Comparison of ENCODE assay signal across 12 cellular contexts in the genomic region with DNA sequence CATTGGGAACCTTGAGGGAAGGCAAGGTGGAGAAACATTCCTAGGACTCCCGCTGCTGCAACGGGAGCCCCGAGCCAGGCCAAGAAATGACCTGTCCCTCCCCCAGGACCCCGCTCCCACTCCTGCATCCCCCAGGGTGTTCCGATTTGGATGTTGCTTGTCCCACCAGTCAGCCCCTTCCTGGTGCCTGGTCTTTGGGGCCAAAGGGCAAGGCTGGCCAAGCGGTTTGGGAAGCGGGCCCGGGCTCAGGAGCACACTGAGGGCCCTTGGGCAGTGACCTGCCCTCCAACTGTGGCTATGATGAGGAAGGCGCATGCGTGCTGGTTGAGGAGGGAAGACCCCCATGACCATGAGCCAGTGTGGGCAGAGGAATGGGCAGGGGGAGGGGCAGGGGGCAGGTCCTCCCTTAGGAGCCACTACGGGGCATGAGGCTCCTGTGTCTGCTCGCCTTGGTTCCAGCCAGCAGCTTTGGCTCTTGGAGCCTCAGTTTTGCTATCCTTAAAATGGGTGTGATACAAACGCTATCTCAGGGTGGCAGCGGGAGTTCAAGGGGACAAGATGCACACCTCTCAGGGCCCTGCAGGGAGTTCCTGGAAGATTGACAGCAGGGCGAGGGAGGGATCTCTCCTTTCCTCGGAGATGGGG. TPM values are rescaled to one million over a fixed set of nuclear protein-coding genes. Genes with fewer than 3 reads are reported as not detected.
DNase-seq lines count a peak whose midpoint lies in the region; FAIRE-seq and TF ChIP-seq lines count a peak whose summit lies in the region.
"Had no signal": no experiment of that assay in that cellular context is flagged by ENCODE, and none has a peak within 500 bp of the region (broad histone marks: within the 10 kb centered on the region; RNA-seq: fewer than 3 reads in every experiment).

No MANE protein-coding gene starts in this region.

- no peak overlapping the region for H3K27ac Mint-ChIP-seq in T-helper 2 cell treated with Interferon-gamma antibody and Interleukin-4, amounts not matched to agents 5 μg/mL and 100 μg/mL, for 36 hours
- H3K27ac Mint-ChIP-seq: activated naive CD8-positive, alpha-beta T cell treated with anti-CD3 and anti-CD28 coated beads, Interleukin-2, amount 10 ng/mL, durations not matched to agents 7 days and 5 days; memory B cell had no signal

- no peak overlapping the region for H3K18ac ChIP-seq in mesenchymal stem cell (ENCODE audit: low read depth in 1 of 2, low read length in 2 of 2)

- H2AFZ ChIP-seq in mesenchymal stem cell (ENCODE audit: low read depth, low read length), result no peak overlapping the region

- H3K14ac ChIP-seq in mesenchymal stem cell (ENCODE audit: low read length in 2 of 2), result no peak overlapping the region

- peaks cover 9% of the 10 kb centered on the region for H3K4me1 Mint-ChIP-seq in T-helper 2 cell treated with Interferon-gamma antibody and Interleukin-4, amounts not matched to agents 5 μg/mL and 100 μg/mL, for 36 hours (ENCODE audit: low read depth)

- TF ChIP-seq CTCF in dorsolateral prefrontal cortex (IDR thresholded peaks at IDR 0.05 in 54 of 56, conservative IDR thresholded peaks at IDR 0.05 in 2 of 56; ENCODE audit: low read depth in 1 of 56, partially characterized antibody in 56 of 56) (no peak), spleen (IDR thresholded peaks at IDR 0.05 in 8 of 11, conservative IDR thresholded peaks at IDR 0.05 in 3 of 11) (no peak)

- no peak overlapping the region for H3K4me3 Mint-ChIP-seq in T-helper 2 cell treated with Interferon-gamma antibody and Interleukin-4, amounts not matched to agents 5 μg/mL and 100 μg/mL, for 36 hours
- H3K4me3 Mint-ChIP-seq: activated naive CD8-positive, alpha-beta T cell treated with anti-CD3 and anti-CD28 coated beads, Interleukin-2, amount 10 ng/mL, durations not matched to agents 7 days and 5 days; memory B cell had no signal

- H3K79me1 ChIP-seq in mesenchymal stem cell (replicated peaks; ENCODE audit: low read length, poor library complexity, severe bottlenecking), result no peaks in the 10 kb centered on the region

- peak overlapping the region; percentile 77 for H3K9ac ChIP-seq in mesenchymal stem cell (ENCODE audit: low read length)

- no peak overlapping the region for H2BK12ac ChIP-seq in mesenchymal stem cell (ENCODE audit: low read length in 2 of 2)

- peak; percentile 51 for FAIRE-seq in HTR-8/SVneo (lab: Jason Lieb, UNC)

- H3K27me3 ChIP-seq in dorsolateral prefrontal cortex (no peaks in the 10 kb centered on the region), mesenchymal stem cell (ENCODE audit: control insufficient read depth in 1 of 2, insufficient read depth in 1 of 2, low read length in 2 of 2) (peaks cover 10 to 24% of the 10 kb centered on the region in 2 experiments), spleen (replicated peaks in 1 of 7) (no peaks in the 10 kb centered on the region)

- H3K4me3 ChIP-seq in dorsolateral prefrontal cortex (no peak overlapping the region), mesenchymal stem cell (ENCODE audit: insufficient read depth in 1 of 2, low read depth in 1 of 2, low read length in 2 of 2) (no peak overlapping the region), spleen (no peak overlapping the region)

- intact Hi-C loops in dorsolateral prefrontal cortex (cut with DNase I), result loop anchor here (2.0 to 5.0 kb wide), 2 partner anchors 47 to 51 kb away; no protein-coding TSS in a partner anchor
- intact Hi-C loops in spleen (cut with DNase I; ENCODE audit: low total_unique reads), result no loop called here

- 88% methylated on average over 14 of the region's 16 CpGs for WGBS in mesenchymal stem cell
- 79 to 86% (median 80%) methylated on average over 5 to 16 of the region's 16 CpGs for WGBS in spleen, 5 donors

- H3K27ac ChIP-seq in dorsolateral prefrontal cortex (peak overlapping the region; percentile 76 to 98 (median 92)), mesenchymal stem cell (ENCODE audit: low read length, poor library complexity, severe bottlenecking) (no peak overlapping the region), spleen (peak overlapping the region; percentile 36 to 87 (median 76))

- no peaks in the 10 kb centered on the region for H3K36me3 Mint-ChIP-seq in T-helper 2 cell treated with Interferon-gamma antibody and Interleukin-4, amounts not matched to agents 5 μg/mL and 100 μg/mL, for 36 hours (ENCODE audit: low read depth)
- H3K36me3 Mint-ChIP-seq: activated naive CD8-positive, alpha-beta T cell treated with anti-CD3 and anti-CD28 coated beads, Interleukin-2, amount 10 ng/mL, durations not matched to agents 7 days and 5 days had no signal

- H3K27me3 Mint-ChIP-seq in T-helper 2 cell treated with Interferon-gamma antibody and Interleukin-4, amounts not matched to agents 5 μg/mL and 100 μg/mL, for 36 hours (ENCODE audit: low read depth), result peaks cover 11% of the 10 kb centered on the region

- no peak for TF ChIP-seq POLR2A in spleen (IDR thresholded peaks at IDR 0.05)

- H4K8ac ChIP-seq in mesenchymal stem cell (ENCODE audit: low read length), result no peak overlapping the region

- H3K4me1 ChIP-seq in mesenchymal stem cell (ENCODE audit: control insufficient read depth, insufficient read depth, low read depth, low read length) (peaks cover 9% of the 10 kb centered on the region), spleen (peaks cover 0 to 62% (median 35%) of the 10 kb centered on the region in 6 donors)

- H3K23ac ChIP-seq in mesenchymal stem cell (ENCODE audit: low read length in 2 of 2), result no peak overlapping the region

- no peaks in the 10 kb centered on the region for H3K36me3 ChIP-seq in mesenchymal stem cell (ENCODE audit: control insufficient read depth in 1 of 2, insufficient read depth in 2 of 2, low read depth in 1 of 2, low read length in 2 of 2)
- H3K36me3 ChIP-seq in spleen, result no peaks in the 10 kb centered on the region

- no peak overlapping the region for H3K4ac ChIP-seq in mesenchymal stem cell (ENCODE audit: low read depth in 1 of 2, low read length in 2 of 2)

- no peak overlapping the region for H2BK120ac ChIP-seq in mesenchymal stem cell (ENCODE audit: low read depth, low read length)

- DNase-seq in HTR-8/SVneo (ENCODE audit: insufficient read length, low spot score), result no peak
- DNase-seq in dorsolateral prefrontal cortex, result no peak
- no peak for DNase-seq in mesenchymal stem cell
- peak; percentile 69 for DNase-seq in spleen
- no peak for DNase-seq in epidermal melanocyte (ENCODE audit: insufficient read length, low spot score)
- no peak for DNase-seq in G401 (ENCODE audit: low spot score)
- DNase-seq in T1000 (lab: John Stamatoyannopoulos, UW), result no peak
- DNase-seq in T-helper 2 cell treated with Interferon-gamma antibody and Interleukin-4, amounts not matched to agents 5 μg/mL and 100 μg/mL, for 36 hours (ENCODE audit: low spot score), result no peak
- DNase-seq: activated naive CD8-positive, alpha-beta T cell treated with anti-CD3 and anti-CD28 coated beads, Interleukin-2, amount 10 ng/mL, durations not matched to agents 7 days and 5 days; MV-4-11; T-helper 9 cell had no signal

- H3K9me3 Mint-ChIP-seq in T-helper 2 cell treated with Interferon-gamma antibody and Interleukin-4, amounts not matched to agents 5 μg/mL and 100 μg/mL, for 36 hours, result peaks cover 3% of the 10 kb centered on the region
- H3K9me3 Mint-ChIP-seq: activated naive CD8-positive, alpha-beta T cell treated with anti-CD3 and anti-CD28 coated beads, Interleukin-2, amount 10 ng/mL, durations not matched to agents 7 days and 5 days; memory B cell had no signal

- in situ Hi-C loops in G401 (cut with HindIII; ENCODE audit: low sequenced_read_pairs), result no loop called here

- no peak overlapping the region for H3K4me2 ChIP-seq in mesenchymal stem cell (ENCODE audit: low read length, poor library complexity, severe bottlenecking)

- peak overlapping the region; percentile 20 for H2BK15ac ChIP-seq in mesenchymal stem cell (ENCODE audit: low read depth, poor library complexity, severe bottlenecking)

- no peak overlapping the region for H4K91ac ChIP-seq in mesenchymal stem cell (ENCODE audit: low read length)

- H2AK5ac ChIP-seq in mesenchymal stem cell (ENCODE audit: low read length, severe bottlenecking), result no peak overlapping the region

- H3K9me3 ChIP-seq in mesenchymal stem cell (ENCODE audit: control insufficient read depth, low read length) (peaks cover 11% of the 10 kb centered on the region), spleen (peaks cover 0 to 8% (median 0%) of the 10 kb centered on the region in 8 donors)

- H2BK5ac ChIP-seq in mesenchymal stem cell (ENCODE audit: low read depth, low read length, poor library complexity, severe bottlenecking), result no peak overlapping the region

RNA-seq across cellular contexts. Expression of gene RBM38, which starts 50.4 kb away (rescaled TPM):
- total RNA-seq in dorsolateral prefrontal cortex (10 to 100 TPM in 112 of 120 experiments, 1 to 10 TPM in 8; 8.5 to 26.9 (median 13.2) TPM), spleen (100 to 1,000 TPM in 1 of 7 donors, 10 to 100 TPM in 6; 49.2 to 120 (median 61.6) TPM)
- polyA plus RNA-seq in mesenchymal stem cell (2013, experiment 1 of 2), result 4.6 TPM
- polyA plus RNA-seq in mesenchymal stem cell (2013, experiment 2 of 2), result 4.8 TPM
- polyA plus RNA-seq in spleen, result 10 to 100 TPM; 48.6 to 87.8 (median 81.2) TPM
- total RNA-seq in G401 (2014; rRNA removed; shearing (Covaris generic)), result 74.9 and 101 TPM in 2 replicates
